ENCODE assay signal across 34 cellular contexts in genomic region chr16:4913130-4913773, GRCh38. TPM values are rescaled to one million over a fixed set of nuclear protein-coding genes. Genes with fewer than 3 reads are reported as not detected.
DNase-seq lines count a peak whose midpoint lies in the region; ATAC-seq and TF ChIP-seq lines count a peak whose summit lies in the region.
"Had no signal": no experiment of that assay in that cellular context is flagged by ENCODE, and none has a peak within 500 bp of the region (broad histone marks: within the 10 kb centered on the region; RNA-seq: fewer than 3 reads in every experiment).

No MANE protein-coding gene starts in this region.

- CTCF ChIA-PET in Caco-2 (lab: Charles Lee) (no interaction called here), PC-9 (lab: Charles Lee) (no interaction called here)

- intact Hi-C loops in Caco-2 (cut with micrococcal nuclease; ENCODE audit: unreplicated experiment) (no loop called here), PC-9 (cut with micrococcal nuclease; ENCODE audit: unreplicated experiment) (loop anchor here (2.0 kb wide), 1 partner anchor 30 kb away; no protein-coding TSS in a partner anchor), left lung (cut with DNase I) (no loop called here), CD14-positive monocyte (cut with micrococcal nuclease) (no loop called here)

- peak; percentile 67 for ATAC-seq in left lung
- ATAC-seq in GM18861 (IDR thresholded peaks at IDR 0.05; ENCODE audit: unreplicated experiment): no peak
- ATAC-seq: activated naive CD4-positive, alpha-beta T cell treated with anti-CD3 and anti-CD28 coated beads, Interleukin-2, amount 50 U/mL, for 72 hours had no signal

- DNase-seq in Caco-2 (no peak), PC-9 (no peak), left lung (peak in 1 of 2 donors; percentile 31), osteoblast (ENCODE audit: insufficient read length, low spot score, missing footprints) (peak; percentile 43), coronary artery (ENCODE audit: low spot score) (no peak), brain microvascular endothelial cell (no peak), CD14-positive monocyte (ENCODE audit: low spot score) (no peak)
- DNase-seq: activated CD4-positive, alpha-beta T cell treated with anti-CD3 and anti-CD28 coated beads for 4 hours; activated CD8-positive, alpha-beta memory T cell treated with anti-CD3 and anti-CD28 coated beads for 24 hours; activated T-cell treated with anti-CD3 and anti-CD28 coated beads for 4 hours; amygdala; C1 segment of cervical spinal cord; Calu3; DMS79 treated with DMSO at 0.1 percent for 48 hours; GDM1; HFFc6; kidney glomerular epithelial cell; mammary epithelial cell; NCI-H1105 treated with DMSO at 0.1 percent for 48 hours; NCI-H2029; NCI-H345; NCI-H69; sigmoid colon; SJCRH30; stimulated activated CD4-positive, alpha-beta T cell treated with anti-CD3 and anti-CD28 coated beads, Interleukin-4, amount 100 ng/mL, for 24 hours; SW 1271; T-helper 9 cell; transverse colon had no signal

- no peak overlapping the region for H3K4me3 Mint-ChIP-seq in Caco-2 (ENCODE audit: unreplicated experiment)
- H3K4me3 Mint-ChIP-seq in CD14-positive monocyte: no peak overlapping the region
- H3K4me3 Mint-ChIP-seq: GM23338, HFFc6 had no signal

- H3K4me2 ChIP-seq in PC-9 (no peak overlapping the region), osteoblast (ENCODE audit: insufficient read depth, low read length) (no peak overlapping the region)
- H3K4me2 ChIP-seq: GM23338, hepatocyte had no signal

- H3K4me1 ChIP-seq in Caco-2 (peaks cover 28% of the 10 kb centered on the region), PC-9 (replicated peaks; ENCODE audit: insufficient read depth) (peaks cover 57% of the 10 kb centered on the region), left lung (no peaks in the 10 kb centered on the region), osteoblast (ENCODE audit: insufficient read depth, low read length) (peaks cover 24% of the 10 kb centered on the region)
- H3K4me1 ChIP-seq: sigmoid colon, transverse colon had no signal

- H3K36me3 Mint-ChIP-seq in Caco-2 (ENCODE audit: insufficient read depth, unreplicated experiment) (peaks cover 39% of the 10 kb centered on the region), CD14-positive monocyte (no peaks in the 10 kb centered on the region)
- H3K36me3 Mint-ChIP-seq: activated naive CD4-positive, alpha-beta T cell treated with anti-CD3 and anti-CD28 coated beads, Interleukin-2, amount 50 U/mL, for 72 hours had no signal

- H3K36me3 ChIP-seq in Caco-2 (ENCODE audit: control insufficient read depth, insufficient read depth, low read length): no peaks in the 10 kb centered on the region
- peaks cover 12% of the 10 kb centered on the region; the same call in 1 of the 2 replicates for H3K36me3 ChIP-seq in PC-9 (ENCODE audit: low read depth)
- no peaks in the 10 kb centered on the region for H3K36me3 ChIP-seq in left lung
- H3K36me3 ChIP-seq in osteoblast (ENCODE audit: insufficient read depth, low read length): no peaks in the 10 kb centered on the region
- no peaks in the 10 kb centered on the region for H3K36me3 ChIP-seq in brain microvascular endothelial cell (replicated peaks)
- H3K36me3 ChIP-seq: neutrophil, sigmoid colon, SJCRH30, transverse colon had no signal

- in situ Hi-C loops in brain microvascular endothelial cell (cut with HindIII; ENCODE audit: low pct_ligation_motif_present, low sequenced_read_pairs): no loop called here

- H3K9me3 ChIP-seq in Caco-2 (no peaks in the 10 kb centered on the region), PC-9 (ENCODE audit: insufficient read depth, low read depth) (no peaks in the 10 kb centered on the region), left lung (no peaks in the 10 kb centered on the region), osteoblast (ENCODE audit: low read depth, low read length) (no peaks in the 10 kb centered on the region)
- H3K9me3 ChIP-seq: neutrophil, sigmoid colon, SJCRH30, transverse colon had no signal

- POLR2A ChIA-PET in Caco-2 (lab: Charles Lee): interaction anchor here (0.6 kb wide), 1 partner anchor 54 kb away, joined by 3 read pairs; no protein-coding TSS in a partner anchor
- POLR2A ChIA-PET in PC-9 (lab: Charles Lee; ENCODE audit: unreplicated experiment): interaction anchor here (0.7 kb wide), 2 partner anchors 14 to 22 kb away, joined by 3 to 4 read pairs; no protein-coding TSS in a partner anchor

- H3K4me3 ChIP-seq in Caco-2 (ENCODE audit: low read depth, low read length) (no peak overlapping the region), PC-9 (no peak overlapping the region), left lung (no peak overlapping the region), osteoblast (ENCODE audit: insufficient read depth, low read length) (no peak overlapping the region), coronary artery (no peak overlapping the region), brain microvascular endothelial cell (ENCODE audit: low read depth, low read length) (no peak overlapping the region)
- H3K4me3 ChIP-seq: GM23338, hepatocyte, sigmoid colon, SJCRH30, transverse colon had no signal

- H2AFZ ChIP-seq in PC-9: no peak overlapping the region
- H2AFZ ChIP-seq in osteoblast (ENCODE audit: low read length): no peak overlapping the region
- H2AFZ ChIP-seq: GM23338, hepatocyte had no signal

- H3K27ac ChIP-seq in PC-9 (peak overlapping the region; percentile 47; the same call in 1 of the 2 replicates), left lung (peak overlapping the region in 1 of 2 donors; percentile 8), osteoblast (ENCODE audit: low read depth, low read length) (no peak overlapping the region), coronary artery (no peak overlapping the region), brain microvascular endothelial cell (no peak overlapping the region)
- H3K27ac ChIP-seq: neutrophil, sigmoid colon, SJCRH30, transverse colon had no signal

- H3K79me2 ChIP-seq in PC-9 (ENCODE audit: low read depth) (peaks cover 49% of the 10 kb centered on the region), osteoblast (ENCODE audit: insufficient read depth, low read length) (no peaks in the 10 kb centered on the region)

- H3K9me3 Mint-ChIP-seq in Caco-2 (ENCODE audit: unreplicated experiment) (no peaks in the 10 kb centered on the region), CD14-positive monocyte (no peaks in the 10 kb centered on the region)
- H3K9me3 Mint-ChIP-seq: activated naive CD4-positive, alpha-beta T cell treated with anti-CD3 and anti-CD28 coated beads, Interleukin-2, amount 50 U/mL, for 72 hours; GM23338; HFFc6 had no signal

- TF ChIP-seq CTCF in Caco-2 (IDR thresholded peaks at IDR 0.05; ENCODE audit: insufficient read depth in 1 of 2, low read depth in 1 of 2, low read length in 1 of 2, severe bottlenecking in 1 of 2, unreplicated experiment in 1 of 2): no peak
- no peak for TF ChIP-seq CTCF in PC-9 (conservative IDR thresholded peaks at IDR 0.05)
- no peak for TF ChIP-seq CTCF in left lung (IDR thresholded peaks at IDR 0.05)
- TF ChIP-seq CTCF in osteoblast (IDR thresholded peaks at IDR 0.05; ENCODE audit: extremely low read depth, low read depth, low read length): no peak
- TF ChIP-seq CTCF in coronary artery (IDR thresholded peaks at IDR 0.05): no peak
- TF ChIP-seq CTCF in brain microvascular endothelial cell (IDR thresholded peaks at IDR 0.05; ENCODE audit: low read depth, low read length, missing control alignments): no peak
- TF ChIP-seq CTCF in CD14-positive monocyte (IDR thresholded peaks at IDR 0.05): no peak

- H3F3A ChIP-seq in PC-9 (ENCODE audit: insufficient read depth, low read depth): peaks cover 64% of the 10 kb centered on the region

- no peaks in the 10 kb centered on the region for H3K9me2 ChIP-seq in PC-9 (ENCODE audit: insufficient read depth)

- H3K27ac Mint-ChIP-seq in Caco-2 (ENCODE audit: unreplicated experiment): peak overlapping the region; percentile 70
- H3K27ac Mint-ChIP-seq in CD14-positive monocyte: no peak overlapping the region
- H3K27ac Mint-ChIP-seq: GM23338, HFFc6 had no signal

- H3K27me3 Mint-ChIP-seq in Caco-2 (ENCODE audit: insufficient read depth, unreplicated experiment): no peaks in the 10 kb centered on the region
- peaks cover 2 to 7% (median 2%) of the 10 kb centered on the region in 3 donors for H3K27me3 Mint-ChIP-seq in CD14-positive monocyte (ENCODE audit: low read depth in 3 of 3)

- H3K27me3 ChIP-seq in Caco-2 (replicated peaks; ENCODE audit: control insufficient read depth, insufficient read depth, low read length) (no peaks in the 10 kb centered on the region), PC-9 (ENCODE audit: insufficient read depth, low read depth) (no peaks in the 10 kb centered on the region), left lung (no peaks in the 10 kb centered on the region), osteoblast (ENCODE audit: insufficient read depth, low read length) (no peaks in the 10 kb centered on the region), brain microvascular endothelial cell (replicated peaks) (no peaks in the 10 kb centered on the region)
- H3K27me3 ChIP-seq: hepatocyte, sigmoid colon, SJCRH30, transverse colon had no signal

- peaks cover 14% of the 10 kb centered on the region for H3K4me1 Mint-ChIP-seq in Caco-2 (ENCODE audit: low read depth, unreplicated experiment)
- no peaks in the 10 kb centered on the region for H3K4me1 Mint-ChIP-seq in CD14-positive monocyte
- H3K4me1 Mint-ChIP-seq: GM23338 had no signal

- BruUV-seq in Caco-2 (replicated peaks; lab: Mats Ljungman, UMichigan) (no TSS peak), PC-9 (replicated peaks; lab: Mats Ljungman, UMichigan) (no TSS peak)

- H4K20me1 ChIP-seq in PC-9 (ENCODE audit: insufficient read depth) (no peaks in the 10 kb centered on the region), osteoblast (ENCODE audit: insufficient read depth, low read length) (no peaks in the 10 kb centered on the region)

RNA-seq across cellular contexts. Expression of gene PPL, which starts 23.7 kb away (rescaled TPM):
- total RNA-seq in Caco-2 (2022) (61.5 and 68.1 TPM in 2 replicates), PC-9 (2021) (184 and 187 TPM in 2 replicates), left lung (10 to 100 TPM; 69.8 to 77.1 TPM), osteoblast (24.2 and 27.1 TPM in 2 replicates)
- polyA plus RNA-seq in CD14-positive monocyte: under 1 TPM in 1 of 2 donors, not detected in 1; 0.02 TPM
- total RNA-seq: activated naive CD4-positive, alpha-beta T cell treated with anti-CD3 and anti-CD28 coated beads, Interleukin-2, amount 50 U/mL, for 72 hours had no signal

RNA-seq across cellular contexts. Expression of gene SEC14L5, which starts 44.9 kb away (rescaled TPM):
- total RNA-seq in Caco-2 (2022): 0.14 and 0.67 TPM in 2 replicates
- total RNA-seq in PC-9 (2021): 1.1 and 1.8 TPM in 2 replicates
- under 1 TPM; 0.52 to 0.76 TPM for total RNA-seq in left lung
- total RNA-seq in osteoblast: under 0.01 and 0.29 TPM in 2 replicates
- polyA plus RNA-seq in CD14-positive monocyte: under 1 TPM in 1 of 2 donors, not detected in 1; 0.03 TPM
- total RNA-seq: endothelial cell of umbilical vein, HFFc6, SJCRH30 had no signal
- polyA plus RNA-seq: endothelial cell of umbilical vein had no signal
